8 cellular contexts compared by ENCODE assay signal in the genomic region with DNA sequence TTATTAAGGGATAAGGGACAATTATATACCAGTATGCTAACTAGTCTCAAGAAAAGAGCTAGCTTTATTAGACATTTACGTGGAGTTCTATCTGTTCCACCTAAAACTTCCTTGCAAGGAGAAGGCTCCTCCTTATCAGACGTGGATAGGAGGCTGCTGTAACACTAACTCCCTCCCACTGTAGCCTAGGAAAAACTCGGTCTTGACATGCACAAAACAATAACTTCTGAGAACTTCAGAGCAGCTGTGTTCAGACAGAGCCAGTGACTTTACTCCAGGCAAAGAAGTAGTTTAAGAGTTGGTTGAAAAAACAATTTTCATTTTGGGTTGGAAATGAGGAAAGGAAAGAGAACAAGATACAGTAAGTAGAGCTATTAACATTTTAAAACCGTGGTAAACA. TPM values are rescaled to one million over a fixed set of nuclear protein-coding genes. Genes with fewer than 3 reads are reported as not detected.
DNase-seq lines count a peak whose midpoint lies in the region; ATAC-seq and TF ChIP-seq lines count a peak whose summit lies in the region.

No MANE protein-coding gene starts in this region.

- TF ChIP-seq CTCF in 22Rv1 (IDR thresholded peaks at IDR 0.05) = no peak
- no peak for TF ChIP-seq CTCF in HL-60 (IDR thresholded peaks at IDR 0.05; ENCODE audit: insufficient read depth, low read length)
- no peak for TF ChIP-seq CTCF in MCF 10A (IDR thresholded peaks at IDR 0.05; ENCODE audit: unreplicated experiment)
- no peak for TF ChIP-seq CTCF in mesothelial cell of epicardium (IDR thresholded peaks at IDR 0.05; ENCODE audit: unreplicated experiment)

- BruUV-seq in MCF 10A (replicated peaks; lab: Mats Ljungman, UMichigan) = no TSS peak

- CTCF ChIA-PET in MCF 10A (lab: Yijun Ruan, JAX) = interaction anchor here (0.9 to 3.2 kb wide), 4 partner anchors 8 to 123 kb away, joined by 3 to 22 read pairs (median 4); partner anchors contain the start of gene ATP5MC2
- CTCF ChIA-PET in HEK293T (lab: Yijun Ruan, JAX) = interaction anchor here (0.7 kb wide), 1 partner anchor 133 kb away, joined by 3 read pairs; no protein-coding TSS in a partner anchor

- H3K4me3 Mint-ChIP-seq in MCF 10A (ENCODE audit: unreplicated experiment) = peak overlapping the region; percentile 96
- peak overlapping the region; percentile 95 for H3K4me3 Mint-ChIP-seq in mesothelial cell of epicardium

- no peaks in the 10 kb centered on the region for H3K27me3 ChIP-seq in HL-60 (ENCODE audit: insufficient read depth, poor library complexity, severe bottlenecking)

- H3K4me1 Mint-ChIP-seq in MCF 10A (ENCODE audit: insufficient read depth, unreplicated experiment) (peaks cover 20% of the 10 kb centered on the region), mesothelial cell of epicardium (peaks cover 46% of the 10 kb centered on the region)

- POLR2A ChIA-PET in MCF 10A (lab: Yijun Ruan, JAX) = interaction anchor here (0.6 to 7.3 kb wide), 23 partner anchors 10 to 840 kb away, joined by 3 to 132 read pairs (median 4); partner anchors contain the start of genes ATP5MC2, CALCOCO1, SP1 and TARBP2
- POLR2A ChIA-PET in HEK293T (lab: Yijun Ruan, JAX) = interaction anchor here (1.1 to 6.6 kb wide), 3 partner anchors 53 to 244 kb away, joined by 3 to 71 read pairs (median 4); partner anchors contain the start of genes ATP5MC2 and SP1

- H3K27me3 Mint-ChIP-seq in MCF 10A (ENCODE audit: insufficient read depth, unreplicated experiment) (no peaks in the 10 kb centered on the region), mesothelial cell of epicardium (ENCODE audit: low read depth) (no peaks in the 10 kb centered on the region)

- no peaks in the 10 kb centered on the region for H3K9me3 Mint-ChIP-seq in MCF 10A (ENCODE audit: unreplicated experiment)
- no peaks in the 10 kb centered on the region for H3K9me3 Mint-ChIP-seq in mesothelial cell of epicardium

- peaks cover 4% of the 10 kb centered on the region for H3K36me3 Mint-ChIP-seq in MCF 10A (ENCODE audit: insufficient read depth, unreplicated experiment)
- no peaks in the 10 kb centered on the region for H3K36me3 Mint-ChIP-seq in mesothelial cell of epicardium

- intact Hi-C loops in MCF 10A (cut with micrococcal nuclease) = no loop called here

- H3K27ac ChIP-seq in 22Rv1 (peak overlapping the region; percentile 83), HL-60 (replicated peaks) (peak overlapping the region; percentile 98)

- ATAC-seq in HG03439 (IDR thresholded peaks at IDR 0.05; ENCODE audit: unreplicated experiment) = no peak

- H3K27ac Mint-ChIP-seq in MCF 10A (ENCODE audit: low read depth, unreplicated experiment) (peak overlapping the region; percentile 89), mesothelial cell of epicardium (peak overlapping the region; percentile 91)

- DNase-seq in HL-60 (ENCODE audit: low read depth in 1 of 2, low spot score in 1 of 2) (no peak), MCF 10A (ENCODE audit: unreplicated experiment) (peak; percentile 45), mesothelial cell of epicardium (ENCODE audit: low spot score in 2 of 2, unreplicated experiment in 2 of 2) (no peak), DMS53 (lab: John Stamatoyannopoulos, UW) (no peak), HEK293T (ENCODE audit: extremely low spot score) (no peak)
- no peak for DNase-seq in central memory CD4-positive, alpha-beta T cell

- H3K4me3 ChIP-seq in HL-60 (replicated peaks; ENCODE audit: insufficient read depth, low read length) = no peak overlapping the region

TF ChIP-seq in HEK293T, 16 proteins besides CTCF, POLR2A, EP300 and RAD21:
- TF ChIP-seq HDGF (IDR thresholded peaks at IDR 0.05; ENCODE audit: borderline replicate concordance) (no peak), CTBP1 (IDR thresholded peaks at IDR 0.05; ENCODE audit: borderline replicate concordance) (no peak), SP1 (IDR thresholded peaks at IDR 0.05) (no peak), FOXA1 (IDR thresholded peaks at IDR 0.05) (no peak), LEF1 (IDR thresholded peaks at IDR 0.05; ENCODE audit: borderline replicate concordance) (no peak), FOXM1 (IDR thresholded peaks at IDR 0.05; ENCODE audit: borderline replicate concordance) (no peak), NFRKB (IDR thresholded peaks at IDR 0.05) (no peak), BHLHE40 (IDR thresholded peaks at IDR 0.05; ENCODE audit: borderline replicate concordance) (no peak), TARDBP (IDR thresholded peaks at IDR 0.05) (no peak), L3MBTL2 (conservative IDR thresholded peaks at IDR 0.05) (no peak), SUZ12 (IDR thresholded peaks at IDR 0.05) (no peak), ARNT (IDR thresholded peaks at IDR 0.05) (no peak), ZNF384 (IDR thresholded peaks at IDR 0.05) (no peak), FOXK2 (IDR thresholded peaks at IDR 0.05) (no peak), ELF4 (IDR thresholded peaks at IDR 0.05) (no peak)
- TF ChIP-seq, protein P1, sequence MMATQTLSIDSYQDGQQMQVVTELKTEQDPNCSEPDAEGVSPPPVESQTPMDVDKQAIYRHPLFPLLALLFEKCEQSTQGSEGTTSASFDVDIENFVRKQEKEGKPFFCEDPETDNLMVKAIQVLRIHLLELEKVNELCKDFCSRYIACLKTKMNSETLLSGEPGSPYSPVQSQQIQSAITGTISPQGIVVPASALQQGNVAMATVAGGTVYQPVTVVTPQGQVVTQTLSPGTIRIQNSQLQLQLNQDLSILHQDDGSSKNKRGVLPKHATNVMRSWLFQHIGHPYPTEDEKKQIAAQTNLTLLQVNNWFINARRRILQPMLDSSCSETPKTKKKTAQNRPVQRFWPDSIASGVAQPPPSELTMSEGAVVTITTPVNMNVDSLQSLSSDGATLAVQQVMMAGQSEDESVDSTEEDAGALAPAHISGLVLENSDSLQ (IDR thresholded peaks at IDR 0.05) = no peak

RNA-seq across cellular contexts. Expression of gene ATF7, which starts 2.7 kb away (rescaled TPM):
- total RNA-seq in MCF 10A (2022) (39.6 and 40.8 TPM in 2 replicates), mesothelial cell of epicardium (35.4 to 38.6 TPM (median 36.3 TPM) in 3 replicates)

RNA-seq across cellular contexts. Expression of gene ATP5MC2, which starts 52.4 kb away (rescaled TPM):
- total RNA-seq in MCF 10A (2022) (328 and 381 TPM in 2 replicates), mesothelial cell of epicardium (356 to 359 TPM (median 356 TPM) in 3 replicates)
